20 cellular contexts compared by ENCODE assay signal in genomic region chr22:44284711-44285110, GRCh38.
"Had no signal": no experiment of that assay in that cellular context is flagged by ENCODE, and none has a peak within 500 bp of the region (broad histone marks: within the 10 kb centered on the region; RNA-seq: fewer than 3 reads in every experiment).

No MANE protein-coding gene starts in this region.

- DNase-seq: IMR-90, Karpas-422, KG1, MG63, NCI-H1092, NCI-H1417 treated with DMSO at 0.1 percent for 48 hours, NCI-H146, NCI-H1930, NCI-H2081, NCI-H2107, NCI-H2227 treated with DMSO at 0.1 percent for 48 hours, NCI-H524, NCI-H526 treated with DMSO at 0.1 percent for 48 hours, NCI-H748 treated with DMSO at 0.1 percent for 48 hours, RPMI8226, SHP77 had no signal

- H3K27me3 ChIP-seq: MG63 had no signal

- H3K4me3 ChIP-seq: MG63 had no signal

- H3K27ac ChIP-seq: HL-60 had no signal

- ATAC-seq: SK-N-SH treated with all-trans-retinoic acid at 6 μM for 48 hours had no signal

- FAIRE-seq: HTR-8/SVneo, RCC 7860 had no signal

- H3K9me3 ChIP-seq: MG63 had no signal
